Comparison of ENCODE assay signal across 8 cellular contexts in genomic region chr3:183884437-183885296, GRCh38.
A peak's percentile ranks its signal among the peaks of the same experiment; 100 is the strongest.
DNase-seq lines count a peak whose midpoint lies in the region; ATAC-seq lines count a peak whose summit lies in the region.

PARL (minus strand) TSS chr3:183884880; CDS start chr3:183884846, 34 bp downstream.

- DNase-seq in COLO829 (ENCODE audit: low spot score) (peak; percentile 86), HS-5 (ENCODE audit: low read depth) (peak; percentile 69), NK-92 (lab: John Stamatoyannopoulos, UW; ENCODE audit: unreplicated experiment) (peak; percentile 60), memory B cell (ENCODE audit: low spot score in 2 of 2) (peak; percentile 96 to 98)
- peak; percentile 99 for DNase-seq in activated CD8-positive, alpha-beta memory T cell treated with anti-CD3 and anti-CD28 coated beads for 24 hours
- peak; percentile 85 to 92 (median 91) for DNase-seq in effector memory CD4-positive, alpha-beta T cell
- peak; percentile 89 for DNase-seq in stimulated activated CD8-positive, alpha-beta memory T cell treated with anti-CD3 and anti-CD28 coated beads, Interleukin-12 subunit alpha, Interleukin-12 subunit beta, amount 100 ng/mL, for 24 hours (ENCODE audit: extremely low read depth)

- peak within 1 kb of the TSS; percentile 94 for H3K27ac Mint-ChIP-seq in memory B cell

- H3K27me3 Mint-ChIP-seq in memory B cell, result peaks cover 2% of the 10 kb centered on the region

- peaks cover 1% of the 10 kb centered on the region for H3K36me3 Mint-ChIP-seq in memory B cell

- no peaks in the 10 kb centered on the region for H3K9me3 Mint-ChIP-seq in memory B cell

- H3K27me3 ChIP-seq in effector memory CD4-positive, alpha-beta T cell (replicated peaks; ENCODE audit: control insufficient read depth, insufficient read depth, low read length, poor library complexity, severe bottlenecking), result no peaks in the 10 kb centered on the region

- H3K27ac ChIP-seq in effector memory CD4-positive, alpha-beta T cell (ENCODE audit: insufficient read depth, low read length, poor library complexity, severe bottlenecking), result peak within 1 kb of the TSS; percentile 70

- peaks cover 29% of the 10 kb centered on the region for H3K4me1 Mint-ChIP-seq in memory B cell

- ATAC-seq in GM19468 (IDR thresholded peaks at IDR 0.05; ENCODE audit: extremely low read depth, unreplicated experiment) (peak; percentile 98), memory B cell (ENCODE audit: low read depth) (peak; percentile 100)

- no peaks in the 10 kb centered on the region for H3K9me3 ChIP-seq in effector memory CD4-positive, alpha-beta T cell (ENCODE audit: control insufficient read depth, low read length)

- peak within 1 kb of the TSS; percentile 97 for H3K4me3 ChIP-seq in effector memory CD4-positive, alpha-beta T cell (ENCODE audit: insufficient read depth, low read depth, low read length, poor library complexity, severe bottlenecking)

- peaks cover 15% of the 10 kb centered on the region for H3K4me1 ChIP-seq in effector memory CD4-positive, alpha-beta T cell (ENCODE audit: control insufficient read depth, insufficient read depth, low read length, poor library complexity, severe bottlenecking)

- no peaks in the 10 kb centered on the region for H3K36me3 ChIP-seq in effector memory CD4-positive, alpha-beta T cell (ENCODE audit: control insufficient read depth, insufficient read depth, low read length)

- peak within 1 kb of the TSS; percentile 100 for H3K4me3 Mint-ChIP-seq in memory B cell

Comparison
In these comparisons a context has a peak if more than half of its experiments do, and no peak if none do; other contexts are left out.
1. Peak in every context shown above with its lines: DNase-seq, ATAC-seq, H3K4me3 ChIP-seq and H3K27ac ChIP-seq.